In the genomic region with DNA sequence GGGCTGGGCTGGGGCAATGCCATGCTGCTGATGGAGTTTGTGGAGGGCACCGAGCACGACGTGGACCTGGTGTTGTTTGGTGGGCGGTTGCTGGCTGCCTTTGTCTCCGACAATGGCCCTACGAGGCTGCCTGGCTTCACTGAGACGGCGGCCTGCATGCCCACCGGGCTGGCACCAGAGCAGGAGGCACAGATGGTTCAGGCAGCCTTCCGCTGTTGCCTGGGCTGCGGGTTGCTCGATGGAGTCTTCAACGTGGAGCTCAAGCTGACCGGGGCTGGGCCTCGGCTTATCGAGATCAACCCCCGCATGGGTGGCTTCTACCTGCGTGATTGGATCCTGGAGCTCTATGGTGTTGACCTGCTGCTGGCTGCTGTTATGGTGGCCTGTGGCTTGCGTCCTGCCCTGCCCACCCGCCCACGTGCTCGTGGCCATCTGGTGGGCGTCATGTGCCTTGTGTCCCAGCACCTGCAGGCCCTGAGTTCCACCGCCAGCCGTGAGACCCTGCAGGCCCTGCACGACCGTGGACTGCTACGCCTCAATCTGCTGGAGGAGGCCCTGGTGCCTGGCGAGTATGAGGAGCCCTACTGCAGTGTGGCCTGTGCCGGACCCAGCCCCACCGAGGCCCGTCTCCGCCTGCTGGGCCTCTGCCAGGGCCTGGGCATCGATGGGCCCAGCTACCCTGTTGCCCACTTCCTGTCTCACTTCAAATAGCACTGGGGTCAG, we compare ENCODE assay signal across 1 cellular context.
TF ChIP-seq lines count a peak whose summit lies in the region.

No MANE protein-coding gene starts in this region.

TF ChIP-seq in H1, 55 proteins besides CTCF, POLR2A, EP300 and RAD21:
- TF ChIP-seq, protein P1, sequence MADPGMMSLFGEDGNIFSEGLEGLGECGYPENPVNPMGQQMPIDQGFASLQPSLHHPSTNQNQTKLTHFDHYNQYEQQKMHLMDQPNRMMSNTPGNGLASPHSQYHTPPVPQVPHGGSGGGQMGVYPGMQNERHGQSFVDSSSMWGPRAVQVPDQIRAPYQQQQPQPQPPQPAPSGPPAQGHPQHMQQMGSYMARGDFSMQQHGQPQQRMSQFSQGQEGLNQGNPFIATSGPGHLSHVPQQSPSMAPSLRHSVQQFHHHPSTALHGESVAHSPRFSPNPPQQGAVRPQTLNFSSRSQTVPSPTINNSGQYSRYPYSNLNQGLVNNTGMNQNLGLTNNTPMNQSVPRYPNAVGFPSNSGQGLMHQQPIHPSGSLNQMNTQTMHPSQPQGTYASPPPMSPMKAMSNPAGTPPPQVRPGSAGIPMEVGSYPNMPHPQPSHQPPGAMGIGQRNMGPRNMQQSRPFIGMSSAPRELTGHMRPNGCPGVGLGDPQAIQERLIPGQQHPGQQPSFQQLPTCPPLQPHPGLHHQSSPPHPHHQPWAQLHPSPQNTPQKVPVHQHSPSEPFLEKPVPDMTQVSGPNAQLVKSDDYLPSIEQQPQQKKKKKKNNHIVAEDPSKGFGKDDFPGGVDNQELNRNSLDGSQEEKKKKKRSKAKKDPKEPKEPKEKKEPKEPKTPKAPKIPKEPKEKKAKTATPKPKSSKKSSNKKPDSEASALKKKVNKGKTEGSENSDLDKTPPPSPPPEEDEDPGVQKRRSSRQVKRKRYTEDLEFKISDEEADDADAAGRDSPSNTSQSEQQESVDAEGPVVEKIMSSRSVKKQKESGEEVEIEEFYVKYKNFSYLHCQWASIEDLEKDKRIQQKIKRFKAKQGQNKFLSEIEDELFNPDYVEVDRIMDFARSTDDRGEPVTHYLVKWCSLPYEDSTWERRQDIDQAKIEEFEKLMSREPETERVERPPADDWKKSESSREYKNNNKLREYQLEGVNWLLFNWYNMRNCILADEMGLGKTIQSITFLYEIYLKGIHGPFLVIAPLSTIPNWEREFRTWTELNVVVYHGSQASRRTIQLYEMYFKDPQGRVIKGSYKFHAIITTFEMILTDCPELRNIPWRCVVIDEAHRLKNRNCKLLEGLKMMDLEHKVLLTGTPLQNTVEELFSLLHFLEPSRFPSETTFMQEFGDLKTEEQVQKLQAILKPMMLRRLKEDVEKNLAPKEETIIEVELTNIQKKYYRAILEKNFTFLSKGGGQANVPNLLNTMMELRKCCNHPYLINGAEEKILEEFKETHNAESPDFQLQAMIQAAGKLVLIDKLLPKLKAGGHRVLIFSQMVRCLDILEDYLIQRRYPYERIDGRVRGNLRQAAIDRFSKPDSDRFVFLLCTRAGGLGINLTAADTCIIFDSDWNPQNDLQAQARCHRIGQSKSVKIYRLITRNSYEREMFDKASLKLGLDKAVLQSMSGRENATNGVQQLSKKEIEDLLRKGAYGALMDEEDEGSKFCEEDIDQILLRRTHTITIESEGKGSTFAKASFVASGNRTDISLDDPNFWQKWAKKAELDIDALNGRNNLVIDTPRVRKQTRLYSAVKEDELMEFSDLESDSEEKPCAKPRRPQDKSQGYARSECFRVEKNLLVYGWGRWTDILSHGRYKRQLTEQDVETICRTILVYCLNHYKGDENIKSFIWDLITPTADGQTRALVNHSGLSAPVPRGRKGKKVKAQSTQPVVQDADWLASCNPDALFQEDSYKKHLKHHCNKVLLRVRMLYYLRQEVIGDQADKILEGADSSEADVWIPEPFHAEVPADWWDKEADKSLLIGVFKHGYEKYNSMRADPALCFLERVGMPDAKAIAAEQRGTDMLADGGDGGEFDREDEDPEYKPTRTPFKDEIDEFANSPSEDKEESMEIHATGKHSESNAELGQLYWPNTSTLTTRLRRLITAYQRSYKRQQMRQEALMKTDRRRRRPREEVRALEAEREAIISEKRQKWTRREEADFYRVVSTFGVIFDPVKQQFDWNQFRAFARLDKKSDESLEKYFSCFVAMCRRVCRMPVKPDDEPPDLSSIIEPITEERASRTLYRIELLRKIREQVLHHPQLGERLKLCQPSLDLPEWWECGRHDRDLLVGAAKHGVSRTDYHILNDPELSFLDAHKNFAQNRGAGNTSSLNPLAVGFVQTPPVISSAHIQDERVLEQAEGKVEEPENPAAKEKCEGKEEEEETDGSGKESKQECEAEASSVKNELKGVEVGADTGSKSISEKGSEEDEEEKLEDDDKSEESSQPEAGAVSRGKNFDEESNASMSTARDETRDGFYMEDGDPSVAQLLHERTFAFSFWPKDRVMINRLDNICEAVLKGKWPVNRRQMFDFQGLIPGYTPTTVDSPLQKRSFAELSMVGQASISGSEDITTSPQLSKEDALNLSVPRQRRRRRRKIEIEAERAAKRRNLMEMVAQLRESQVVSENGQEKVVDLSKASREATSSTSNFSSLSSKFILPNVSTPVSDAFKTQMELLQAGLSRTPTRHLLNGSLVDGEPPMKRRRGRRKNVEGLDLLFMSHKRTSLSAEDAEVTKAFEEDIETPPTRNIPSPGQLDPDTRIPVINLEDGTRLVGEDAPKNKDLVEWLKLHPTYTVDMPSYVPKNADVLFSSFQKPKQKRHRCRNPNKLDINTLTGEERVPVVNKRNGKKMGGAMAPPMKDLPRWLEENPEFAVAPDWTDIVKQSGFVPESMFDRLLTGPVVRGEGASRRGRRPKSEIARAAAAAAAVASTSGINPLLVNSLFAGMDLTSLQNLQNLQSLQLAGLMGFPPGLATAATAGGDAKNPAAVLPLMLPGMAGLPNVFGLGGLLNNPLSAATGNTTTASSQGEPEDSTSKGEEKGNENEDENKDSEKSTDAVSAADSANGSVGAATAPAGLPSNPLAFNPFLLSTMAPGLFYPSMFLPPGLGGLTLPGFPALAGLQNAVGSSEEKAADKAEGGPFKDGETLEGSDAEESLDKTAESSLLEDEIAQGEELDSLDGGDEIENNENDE (IDR thresholded peaks at IDR 0.05; ENCODE audit: insufficient replicate concordance, low read length): no peak
- TF ChIP-seq MAX (IDR thresholded peaks at IDR 0.05) (no peak), PHF8 (conservative IDR thresholded peaks at IDR 0.05; ENCODE audit: low read depth, low read length) (no peak), HDAC6 (IDR thresholded peaks at IDR 0.05; ENCODE audit: low read depth, low read length) (no peak), SUZ12 (IDR thresholded peaks at IDR 0.05; ENCODE audit: low read length) (no peak), FOSL1 (IDR thresholded peaks at IDR 0.05; ENCODE audit: insufficient read depth, low read depth, low read length) (no peak), ATF2 (IDR thresholded peaks at IDR 0.05; ENCODE audit: low read length) (no peak), KDM1A (IDR thresholded peaks at IDR 0.05; ENCODE audit: borderline replicate concordance, low read length) (no peak), TCF12 (IDR thresholded peaks at IDR 0.05; ENCODE audit: low read depth, low read length) (no peak), NANOG (IDR thresholded peaks at IDR 0.05; ENCODE audit: insufficient read depth, low read depth, low read length, poor library complexity, severe bottlenecking) (no peak), GTF2F1 (IDR thresholded peaks at IDR 0.05; ENCODE audit: borderline replicate concordance, low read depth, low read length) (no peak), SRF (IDR thresholded peaks at IDR 0.05; ENCODE audit: low read depth, low read length) (no peak), KDM4A (IDR thresholded peaks at IDR 0.05; ENCODE audit: low read depth, low read length, severe bottlenecking) (no peak)
- TF ChIP-seq, protein P2, sequence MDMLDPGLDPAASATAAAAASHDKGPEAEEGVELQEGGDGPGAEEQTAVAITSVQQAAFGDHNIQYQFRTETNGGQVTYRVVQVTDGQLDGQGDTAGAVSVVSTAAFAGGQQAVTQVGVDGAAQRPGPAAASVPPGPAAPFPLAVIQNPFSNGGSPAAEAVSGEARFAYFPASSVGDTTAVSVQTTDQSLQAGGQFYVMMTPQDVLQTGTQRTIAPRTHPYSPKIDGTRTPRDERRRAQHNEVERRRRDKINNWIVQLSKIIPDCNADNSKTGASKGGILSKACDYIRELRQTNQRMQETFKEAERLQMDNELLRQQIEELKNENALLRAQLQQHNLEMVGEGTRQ (IDR thresholded peaks at IDR 0.05; ENCODE audit: low read length): no peak
- TF ChIP-seq, protein P3, sequence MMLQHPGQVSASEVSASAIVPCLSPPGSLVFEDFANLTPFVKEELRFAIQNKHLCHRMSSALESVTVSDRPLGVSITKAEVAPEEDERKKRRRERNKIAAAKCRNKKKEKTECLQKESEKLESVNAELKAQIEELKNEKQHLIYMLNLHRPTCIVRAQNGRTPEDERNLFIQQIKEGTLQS (IDR thresholded peaks at IDR 0.05; ENCODE audit: insufficient read depth, low read depth, low read length): no peak
